32 cellular contexts compared by ENCODE assay signal in the genomic region with DNA sequence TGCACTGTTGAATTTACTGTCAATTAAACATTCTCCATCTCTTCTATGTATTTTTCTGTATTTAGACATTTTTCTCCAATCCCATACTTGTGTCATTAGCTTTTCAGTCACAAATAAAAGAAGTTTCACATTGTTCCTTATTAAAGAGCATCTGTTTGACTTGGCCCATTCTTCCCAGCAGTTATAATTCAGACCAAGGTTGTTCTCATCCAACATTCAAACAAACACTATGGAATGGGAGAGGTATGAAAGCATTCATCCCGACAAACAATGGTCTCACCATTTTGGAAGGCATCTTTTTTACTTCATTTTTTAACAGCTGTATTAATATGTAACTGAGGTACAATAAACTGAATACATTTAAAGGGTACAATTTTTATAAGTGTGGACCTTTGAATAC.
"Had no signal": no experiment of that assay in that cellular context is flagged by ENCODE, and none has a peak within 500 bp of the region (broad histone marks: within the 10 kb centered on the region; RNA-seq: fewer than 3 reads in every experiment).

No MANE protein-coding gene starts in this region.

- H3K36me3 ChIP-seq: adrenal gland, ascending aorta, brain microvascular endothelial cell, breast epithelium, cardiac muscle cell had no signal

- H3K9me3 ChIP-seq: adrenal gland, ascending aorta, body of pancreas, breast epithelium had no signal

- ATAC-seq: activated naive CD4-positive, alpha-beta T cell treated with anti-CD3 and anti-CD28 coated beads, Interleukin-2, amount 50 U/mL, for 72 hours; activated naive CD8-positive, alpha-beta T cell treated with anti-CD3 and anti-CD28 coated beads, Interleukin-2, amount 50 U/mL, for 24 hours; activated T-cell treated with anti-CD3 and anti-CD28 coated beads, Interleukin-2, amount 50 U/mL, for 4 hours; activated T-cell treated with anti-CD3 and anti-CD28 coated beads, Interleukin-2, amount 50 U/mL, for 72 hours; activated T-helper 17 cell treated with anti-CD3 and anti-CD28 coated beads, Interleukin-2, amount 50 U/mL, for 72 hours; body of pancreas had no signal

- DNase-seq: activated effector memory CD4-positive, alpha-beta T cell treated with anti-CD3 and anti-CD28 coated beads, Interleukin-2, amount 50 U/mL, for 16 hours; activated effector memory CD4-positive, alpha-beta T cell treated with Interleukin-2 at 50 U/mL for 16 hours; activated gamma-delta T cell; activated gamma-delta T cell treated with Interleukin-2 at 50 U/mL for 16 hours; activated naive CD4-positive, alpha-beta T cell; activated naive CD4-positive, alpha-beta T cell treated with anti-CD3 and anti-CD28 coated beads for 36 hours; activated naive CD4-positive, alpha-beta T cell treated with anti-CD3 and anti-CD28 coated beads, Interleukin-2, amount 10 ng/mL, durations not matched to agents 7 days and 5 days; activated naive CD4-positive, alpha-beta T cell treated with anti-CD3 and anti-CD28 coated beads, Interleukin-2, amount 50 U/mL, for 16 hours; activated naive CD4-positive, alpha-beta T cell treated with Interleukin-2 at 50 U/mL for 16 hours; activated naive CD8-positive, alpha-beta T cell treated with anti-CD3 and anti-CD28 coated beads for 36 hours; activated naive CD8-positive, alpha-beta T cell treated with anti-CD3 and anti-CD28 coated beads, Interleukin-2, amount 10 ng/mL, durations not matched to agents 7 days and 5 days; activated naive CD8-positive, alpha-beta T cell treated with anti-CD3 and anti-CD28 coated beads, Interleukin-2, amount 50 U/mL, for 24 hours; activated T-cell treated with anti-CD3 and anti-CD28 coated beads, Interleukin-2, amount 50 U/mL, for 1 hour; activated T-cell treated with anti-CD3 and anti-CD28 coated beads, Interleukin-2, amount 50 U/mL, for 24 hours; activated T-cell treated with anti-CD3 and anti-CD28 coated beads, Interleukin-2, amount 50 U/mL, for 4 hours; activated T-cell treated with anti-CD3 and anti-CD28 coated beads, Interleukin-2, amount 50 U/mL, for 48 hours; activated T-cell treated with anti-CD3 and anti-CD28 coated beads, Interleukin-2, amount 50 U/mL, for 72 hours; adrenal gland; amniotic stem cell; amygdala; anterior cingulate cortex; aorta; body of pancreas; brain microvascular endothelial cell; caudate nucleus; central memory CD4-positive, alpha-beta T cell; cerebellar nuclear complex had no signal

- H3K27me3 ChIP-seq: adrenal gland, ascending aorta, body of pancreas, brain microvascular endothelial cell, breast epithelium, cardiac muscle cell had no signal

- H3K4me1 ChIP-seq: adrenal gland, ascending aorta, body of pancreas, breast epithelium had no signal

- H3K27ac ChIP-seq: adrenal gland, ascending aorta, body of pancreas, brain microvascular endothelial cell, breast epithelium, cardiac muscle cell had no signal

- H3K4me3 ChIP-seq: adrenal gland, ascending aorta, body of pancreas, breast epithelium, cardiac muscle cell had no signal
